In genomic region chr1:205325334-205325884, GRCh38 we compare ENCODE assay signal across 8 cellular contexts. TPM values are rescaled to one million over a fixed set of nuclear protein-coding genes. Genes with fewer than 3 reads are reported as not detected.
A peak's percentile ranks its signal among the peaks of the same experiment; 100 is the strongest.
DNase-seq lines count a peak whose midpoint lies in the region; ATAC-seq and TF ChIP-seq lines count a peak whose summit lies in the region.

No MANE protein-coding gene starts in this region.

- H3K9me2 ChIP-seq in DOHH2 (replicated peaks; ENCODE audit: control insufficient read depth, low read length): no peaks in the 10 kb centered on the region

- CTCF ChIA-PET in Panc1 (lab: Charles Lee): interaction anchor here (0.6 to 5.8 kb wide), 9 partner anchors 25 to 160 kb away, joined by 3 to 149 read pairs (median 4); no protein-coding TSS in a partner anchor

- H3K27ac ChIP-seq in DOHH2 (ENCODE audit: low read depth, low read length) (no peak overlapping the region), Panc1 (ENCODE audit: low read length) (peak overlapping the region; percentile 78)

- in situ Hi-C loops in Panc1 (cut with HindIII; ENCODE audit: low pct_unique_long_range_greater_than_20kb, low sequenced_read_pairs): no loop called here

- no peaks in the 10 kb centered on the region for H3K9me3 ChIP-seq in DOHH2 (ENCODE audit: control insufficient read depth, insufficient read depth, low read length)
- no peaks in the 10 kb centered on the region for H3K9me3 ChIP-seq in Panc1 (ENCODE audit: control insufficient read depth, insufficient read depth, low read depth, low read length)

- POLR2A ChIA-PET in Panc1 (lab: Charles Lee): interaction anchor here (0.5 kb wide), 1 partner anchor 595 kb away, joined by 5 read pairs; no protein-coding TSS in a partner anchor

- no peaks in the 10 kb centered on the region for H3F3A ChIP-seq in DOHH2 (ENCODE audit: control insufficient read depth, insufficient read depth)

- TF ChIP-seq CTCF in DOHH2 (IDR thresholded peaks at IDR 0.05; ENCODE audit: low read depth, low read length, poor library complexity, severe bottlenecking) (peak; percentile 73), Panc1 (IDR thresholded peaks at IDR 0.05) (peak; percentile 80)

- H3K36me3 ChIP-seq in DOHH2 (ENCODE audit: control insufficient read depth, low read length): peaks cover 11% of the 10 kb centered on the region
- no peaks in the 10 kb centered on the region for H3K36me3 ChIP-seq in Panc1 (ENCODE audit: control insufficient read depth, insufficient read depth, low read length)

- BruUV-seq in Panc1 (replicated peaks; lab: Mats Ljungman, UMichigan): no TSS peak

- peak; percentile 36 for ATAC-seq in Panc1
- no peak for ATAC-seq in GM18873 (IDR thresholded peaks at IDR 0.05; ENCODE audit: low FRiP score, unreplicated experiment)
- ATAC-seq in HG03196 (IDR thresholded peaks at IDR 0.05; ENCODE audit: unreplicated experiment): no peak

- H3K27me3 ChIP-seq in DOHH2 (ENCODE audit: control insufficient read depth, low read length) (peaks cover 27% of the 10 kb centered on the region), Panc1 (ENCODE audit: control insufficient read depth, insufficient read depth, low read length) (no peaks in the 10 kb centered on the region)

- H3K4me2 ChIP-seq in DOHH2 (ENCODE audit: low read length): peak overlapping the region; percentile 29; the same call in 1 of the 2 replicates

- no peak overlapping the region for H3K4me3 ChIP-seq in DOHH2 (ENCODE audit: low read length)
- H3K4me3 ChIP-seq in Jurkat, Clone E6-1 (ENCODE audit: low read length): no peak overlapping the region
- no peak overlapping the region for H3K4me3 ChIP-seq in Panc1 (ENCODE audit: low read depth in 2 of 2, low read length in 2 of 2)

- H4K20me1 ChIP-seq in DOHH2 (ENCODE audit: control insufficient read depth, insufficient read depth, low read depth, low read length): 0 out of 2 replicates have a peak, but pooled peaks cover 7% of the 10 kb centered on the region

- intact Hi-C loops in Panc1 (cut with micrococcal nuclease; ENCODE audit: unreplicated experiment): loop anchor here (1.0 kb wide), 1 partner anchor 52 kb away; no protein-coding TSS in a partner anchor

- H3K4me1 ChIP-seq in DOHH2 (ENCODE audit: control insufficient read depth, low read length): peaks cover 19% of the 10 kb centered on the region
- peaks cover 11% of the 10 kb centered on the region for H3K4me1 ChIP-seq in Panc1 (ENCODE audit: control insufficient read depth, insufficient read depth, low read length)

- peaks cover 12% of the 10 kb centered on the region for H3K79me2 ChIP-seq in DOHH2 (ENCODE audit: control insufficient read depth, low read length)

- peak; percentile 32 for DNase-seq in Jurkat, Clone E6-1 (ENCODE audit: low read depth, low spot score)
- DNase-seq in Panc1 (ENCODE audit: low read depth, low spot score) (peak; percentile 74), foreskin melanocyte (peak; percentile 58), occipital lobe (lab: John Stamatoyannopoulos, UW) (peak; percentile 34)
- peak; percentile 69 for DNase-seq in activated effector memory CD4-positive, alpha-beta T cell treated with anti-CD3 and anti-CD28 coated beads, Interleukin-2, amount 50 U/mL, for 16 hours

RNA-seq across cellular contexts. Expression of gene NUAK2, which starts 3.9 kb away (rescaled TPM):
- not detected for polyA plus RNA-seq in Jurkat, Clone E6-1 (2012; ENCODE audit: insufficient read depth, insufficient read length)
- total RNA-seq in Panc1 (2021; ENCODE audit: unreplicated experiment) (17.4 TPM), occipital lobe (1.1 TPM)
- 8.8 TPM for polyA plus RNA-seq in Panc1 (2012; ENCODE audit: insufficient read length)

RNA-seq across cellular contexts. Expression of gene KLHDC8A, which starts 31.3 kb away (rescaled TPM):
- not detected for polyA plus RNA-seq in Jurkat, Clone E6-1 (2012; ENCODE audit: insufficient read depth, insufficient read length)
- total RNA-seq in Panc1 (2021; ENCODE audit: unreplicated experiment) (0.31 TPM), occipital lobe (18.6 TPM)
- polyA plus RNA-seq in Panc1 (2012; ENCODE audit: insufficient read length): not detected

Comparison
In these comparisons a context has a peak if more than half of its experiments do, and no peak if none do; other contexts are left out.
1. RNA of gene KLHDC8A, which starts 31.3 kb away (total RNA-seq): 18.6 TPM in occipital lobe (single experiment); 0.31 TPM in Panc1 (single experiment); every median in the first group is over 10 times any median in the second.
2. Peak in every context shown above with its lines, with median percentiles within 50 percentile points of each other: DNase-seq.